ENCODE assay signal across 7 cellular contexts in the genomic region with DNA sequence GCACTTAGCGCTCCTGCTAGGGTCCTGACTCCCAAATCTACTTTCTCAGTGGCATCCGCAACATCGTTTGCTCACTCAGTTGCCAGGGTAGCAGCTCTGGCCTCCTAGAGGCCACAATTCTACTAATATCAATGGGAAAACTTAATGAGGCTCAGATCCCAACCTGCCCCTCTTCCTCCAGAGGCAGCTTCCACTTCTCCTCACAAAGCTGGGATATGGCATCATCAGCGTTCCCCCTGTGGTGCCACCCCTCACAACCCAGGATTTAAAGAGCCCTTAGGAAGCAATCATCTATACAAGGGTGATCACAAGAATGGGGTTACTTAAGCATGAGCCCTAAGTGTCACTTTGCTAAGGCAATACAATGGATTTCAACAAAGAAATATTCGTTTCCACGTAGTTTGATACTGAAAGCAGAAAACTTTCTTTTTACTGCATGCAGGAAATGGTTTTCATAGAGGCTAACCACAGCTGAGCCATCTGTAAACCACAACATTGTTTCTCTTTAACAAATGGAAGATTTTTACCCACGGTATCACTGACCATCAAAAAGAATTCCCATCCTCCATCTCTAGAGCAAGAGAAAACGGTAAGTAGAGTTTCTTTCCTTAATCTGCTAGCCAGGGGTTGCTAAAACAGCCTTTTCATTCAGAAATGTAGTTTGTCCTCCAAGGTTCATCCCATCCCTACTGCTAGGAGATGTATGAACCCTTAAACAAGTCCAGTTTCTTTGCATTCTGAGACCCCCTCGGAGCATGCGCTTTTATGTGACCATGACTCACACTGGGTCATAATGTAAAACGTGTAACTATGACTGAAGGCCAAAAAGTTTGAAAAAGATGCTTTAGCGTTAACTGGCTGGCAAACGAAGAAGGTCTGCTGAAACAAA.
DNase-seq lines count a peak whose midpoint lies in the region; ATAC-seq and TF ChIP-seq lines count a peak whose summit lies in the region.

No MANE protein-coding gene starts in this region.

- POLR2A ChIA-PET in OCI-LY7 (lab: Charles Lee): interaction anchor here (0.7 to 0.8 kb wide), 2 partner anchors 17 to 31 kb away, joined by 3 to 5 read pairs; no protein-coding TSS in a partner anchor

- no peaks in the 10 kb centered on the region for H4K20me1 ChIP-seq in OCI-LY7 (ENCODE audit: insufficient read depth, low read length)

- no peaks in the 10 kb centered on the region for H3K36me3 ChIP-seq in OCI-LY7 (ENCODE audit: insufficient read depth, low read length)

- H3K27me3 Mint-ChIP-seq in CD14-positive monocyte (ENCODE audit: low read depth in 3 of 3): peaks cover 71 to 94% (median 93%) of the 10 kb centered on the region in 3 donors

- peaks cover 24% of the 10 kb centered on the region for H3K4me1 ChIP-seq in OCI-LY7 (ENCODE audit: insufficient read depth, low read length, poor library complexity, severe bottlenecking)

- no TSS peak for BruUV-seq in OCI-LY7 (replicated peaks; lab: Mats Ljungman, UMichigan)

- TF ChIP-seq CTCF in OCI-LY7 (conservative IDR thresholded peaks at IDR 0.05; ENCODE audit: low read length): no peak
- no peak for TF ChIP-seq CTCF in CD14-positive monocyte (IDR thresholded peaks at IDR 0.05)

- CTCF ChIA-PET in OCI-LY7 (lab: Charles Lee; ENCODE audit: unreplicated experiment): no interaction called here

- ATAC-seq in GM18858 (IDR thresholded peaks at IDR 0.05; ENCODE audit: unreplicated experiment): peak; percentile 67
- peak; percentile 80 for ATAC-seq in HG02678 (IDR thresholded peaks at IDR 0.05; ENCODE audit: unreplicated experiment)

- peak; percentile 42 for DNase-seq in OCI-LY7 (ENCODE audit: low spot score)
- DNase-seq in fibroblast of gingiva (ENCODE audit: low read depth): peak; percentile 74
- no peak for DNase-seq in CD14-positive monocyte (ENCODE audit: low spot score)
- no peak for DNase-seq in activated CD8-positive, alpha-beta memory T cell treated with anti-CD3 and anti-CD28 coated beads, Interleukin-2, amount 50 U/mL, for 4 hours
- no peak for DNase-seq in effector CD8-positive, alpha-beta T cell (lab: John Stamatoyannopoulos, UW)

- H3K9me3 ChIP-seq in OCI-LY7 (ENCODE audit: low read length): no peaks in the 10 kb centered on the region

- H3K4me2 ChIP-seq in OCI-LY7 (ENCODE audit: low read length): peak overlapping the region; percentile 68

- H2AFZ ChIP-seq in OCI-LY7 (ENCODE audit: low read length): no peak overlapping the region

- no peaks in the 10 kb centered on the region for H3K79me2 ChIP-seq in OCI-LY7 (ENCODE audit: insufficient read depth, low read depth, low read length)

- peaks cover 39 to 54% of the 10 kb centered on the region in 2 donors for H3K36me3 Mint-ChIP-seq in CD14-positive monocyte

- no peak overlapping the region for H3K27ac ChIP-seq in OCI-LY7 (ENCODE audit: low read depth, low read length, poor library complexity, severe bottlenecking)

- H3K9me3 Mint-ChIP-seq in CD14-positive monocyte: peaks cover 0 to 13% (median 3%) of the 10 kb centered on the region in 7 donors

- intact Hi-C loops in OCI-LY7 (cut with micrococcal nuclease; ENCODE audit: unreplicated experiment): no loop called here
- intact Hi-C loops in CD14-positive monocyte (cut with micrococcal nuclease): no loop called here

- H3K4me1 Mint-ChIP-seq in CD14-positive monocyte: peaks cover 18% of the 10 kb centered on the region

- peak overlapping the region; percentile 32 for H3K4me3 ChIP-seq in OCI-LY7 (ENCODE audit: low read depth, low read length, poor library complexity, severe bottlenecking)

- no peak overlapping the region for H3K27ac Mint-ChIP-seq in CD14-positive monocyte

- peak overlapping the region in 1 of 2 donors; percentile 67 for H3K4me3 Mint-ChIP-seq in CD14-positive monocyte

- no peaks in the 10 kb centered on the region for H3K9me2 ChIP-seq in OCI-LY7 (ENCODE audit: insufficient read depth, low read length)

Comparison
In these comparisons a context has a peak if more than half of its experiments do, and no peak if none do; other contexts are left out.
1. DNase-seq: peak in OCI-LY7 (single experiment) and fibroblast of gingiva (single experiment); none in CD14-positive monocyte (single experiment), activated CD8-positive, alpha-beta memory T cell treated with anti-CD3 and anti-CD28 coated beads, Interleukin-2, amount 50 U/mL, for 4 hours (single experiment) and effector CD8-positive, alpha-beta T cell (single experiment).